ENCODE assay signal across 10 cellular contexts in genomic region chr4:94373752-94374151, GRCh38. TPM values are rescaled to one million over a fixed set of nuclear protein-coding genes. Genes with fewer than 3 reads are reported as not detected.
"Had no signal": no experiment of that assay in that cellular context is flagged by ENCODE, and none has a peak within 500 bp of the region (broad histone marks: within the 10 kb centered on the region; RNA-seq: fewer than 3 reads in every experiment).

No MANE protein-coding gene starts in this region.

- DNase-seq: GM23248, GOT3, H7, KBM-7 had no signal

- H2AFZ ChIP-seq: GM23248 had no signal

- H3K9me3 ChIP-seq: HAP-1 had no signal

- H3K4me3 ChIP-seq: GM23248, HAP-1 had no signal

- FAIRE-seq: HTR-8/SVneo had no signal

- H3K36me3 ChIP-seq: HAP-1 had no signal

- ATAC-seq: HCT116 had no signal

- H3K4me1 ChIP-seq: HAP-1 had no signal

- H3K27ac ChIP-seq: GM23248, KMS-11 had no signal

- H3K4me2 ChIP-seq: KMS-11 had no signal

- H3K9ac ChIP-seq: GM23248, KMS-11 had no signal

RNA-seq across cellular contexts. Expression of gene HPGDS, which starts 31.1 kb away (rescaled TPM):
- total RNA-seq: GM23248, H4, HT-29 had no signal
- polyA plus RNA-seq: GM23248 had no signal
